In genomic region chr4:120850048-120850599, GRCh38 we compare ENCODE assay signal across 1 cellular context.
TF ChIP-seq lines count a peak whose summit lies in the region.

No MANE protein-coding gene starts in this region.

TF ChIP-seq in SK-N-SH, 30 proteins besides CTCF, POLR2A, EP300 and RAD21 (continued from another document):
- TF ChIP-seq USF2 (IDR thresholded peaks at IDR 0.05; ENCODE audit: borderline replicate concordance, low read depth, low read length) (no peak), MEF2A (IDR thresholded peaks at IDR 0.05; ENCODE audit: borderline replicate concordance, low read depth) (no peak), GATA2 (CRISPR knock-in tag; IDR thresholded peaks at IDR 0.05) (no peak), RXRA (IDR thresholded peaks at IDR 0.05; ENCODE audit: borderline replicate concordance, low read depth) (peak; percentile 57; the same call in 1 of the 2 replicates), TCF12 (IDR thresholded peaks at IDR 0.05) (peak; percentile 87), YY1 (IDR thresholded peaks at IDR 0.05; ENCODE audit: low read depth) (no peak), ELF1 (IDR thresholded peaks at IDR 0.05) (no peak), MXI1 (IDR thresholded peaks at IDR 0.05; ENCODE audit: low read depth, low read length) (no peak), RCOR1 (IDR thresholded peaks at IDR 0.05; ENCODE audit: low read length) (no peak), PBX3 (IDR thresholded peaks at IDR 0.05) (peak; percentile 60), NFIC (IDR thresholded peaks at IDR 0.05; ENCODE audit: borderline replicate concordance) (peak; percentile 25; the same call in 1 of the 2 replicates), ZBTB33 (IDR thresholded peaks at IDR 0.05; ENCODE audit: borderline replicate concordance, low read depth) (no peak), GABPA (IDR thresholded peaks at IDR 0.05; ENCODE audit: low read depth) (no peak), CHD2 (IDR thresholded peaks at IDR 0.05; ENCODE audit: low read length, partially characterized antibody) (no peak), TAF1 (IDR thresholded peaks at IDR 0.05; ENCODE audit: borderline replicate concordance, low read depth, low read length) (no peak), FOSL2 (IDR thresholded peaks at IDR 0.05; ENCODE audit: borderline replicate concordance, low read depth) (peak; percentile 79; the same call in 1 of the 2 replicates), IRF3 (IDR thresholded peaks at IDR 0.05; ENCODE audit: low read depth, low read length) (no peak), RFX5 (IDR thresholded peaks at IDR 0.05; ENCODE audit: low read length) (no peak), USF1 (IDR thresholded peaks at IDR 0.05; ENCODE audit: borderline replicate concordance, low read depth) (peak; percentile 84), FOXJ3 (CRISPR knock-in tag; IDR thresholded peaks at IDR 0.05) (no peak)
